Comparison of ENCODE assay signal across 19 cellular contexts in genomic region chr20:9072741-9073310, GRCh38. TPM values are rescaled to one million over a fixed set of nuclear protein-coding genes. Genes with fewer than 3 reads are reported as not detected.
DNase-seq lines count a peak whose midpoint lies in the region; ATAC-seq, FAIRE-seq and TF ChIP-seq lines count a peak whose summit lies in the region.
"Had no signal": no experiment of that assay in that cellular context is flagged by ENCODE, and none has a peak within 500 bp of the region (broad histone marks: within the 10 kb centered on the region; RNA-seq: fewer than 3 reads in every experiment).

No MANE protein-coding gene starts in this region.

- H4K20me1 ChIP-seq in endothelial cell of umbilical vein (replicated peaks; ENCODE audit: control insufficient read depth, extremely low read depth, insufficient read depth, low read length): no peaks in the 10 kb centered on the region

- H3K9me3 ChIP-seq in endothelial cell of umbilical vein (replicated peaks; ENCODE audit: control insufficient read depth, insufficient read depth, low read length) (no peaks in the 10 kb centered on the region), vagina (no peaks in the 10 kb centered on the region)
- H3K9me3 ChIP-seq: ascending aorta had no signal

- TF ChIP-seq POLR2A in endothelial cell of umbilical vein (IDR thresholded peaks at IDR 0.05; ENCODE audit: low read depth, low read length) (no peak), vagina (IDR thresholded peaks at IDR 0.05) (no peak)

- no peak overlapping the region for H3K4me2 ChIP-seq in endothelial cell of umbilical vein (ENCODE audit: insufficient read depth, low read length)
- H3K4me2 ChIP-seq: PC-9 had no signal

- H3K27me3 ChIP-seq in endothelial cell of umbilical vein (ENCODE audit: control insufficient read depth in 2 of 2, insufficient read depth in 2 of 2, low read length in 2 of 2): peaks cover 0 to 5% of the 10 kb centered on the region in 2 experiments
- H3K27me3 ChIP-seq in vagina: no peaks in the 10 kb centered on the region
- H3K27me3 ChIP-seq: ascending aorta had no signal

- H3K4me3 ChIP-seq in endothelial cell of umbilical vein (replicated peaks in 1 of 3; ENCODE audit: insufficient read depth in 1 of 3, low read depth in 1 of 3, low read length in 3 of 3): no peak overlapping the region
- H3K4me3 ChIP-seq in vagina: no peak overlapping the region
- H3K4me3 ChIP-seq: ascending aorta, PC-9 had no signal

- TF ChIP-seq CTCF in endothelial cell of umbilical vein (IDR thresholded peaks at IDR 0.05; ENCODE audit: extremely low read depth in 1 of 2, insufficient read depth in 1 of 2, low read depth in 1 of 2, low read length in 2 of 2): no peak
- no peak for TF ChIP-seq CTCF in nephron progenitor cell (IDR thresholded peaks at IDR 0.05)
- TF ChIP-seq CTCF in vagina (IDR thresholded peaks at IDR 0.05): no peak

- no peak overlapping the region for H3K9ac ChIP-seq in endothelial cell of umbilical vein (replicated peaks; ENCODE audit: extremely low read depth, insufficient read depth, low read length)

- H3K27ac Mint-ChIP-seq in nephron progenitor cell: peak overlapping the region; percentile 96
- H3K27ac Mint-ChIP-seq in naive thymus-derived CD8-positive, alpha-beta T cell: peak overlapping the region in 1 of 10 donors; percentile 63
- H3K27ac Mint-ChIP-seq: activated CD4-positive, alpha-beta memory T cell treated with anti-CD3 and anti-CD28 coated beads for 36 hours; activated naive CD4-positive, alpha-beta T cell treated with anti-CD3 and anti-CD28 coated beads, Interleukin-2, amount 10 ng/mL, durations not matched to agents 7 days and 5 days had no signal

- H3K27ac ChIP-seq in endothelial cell of umbilical vein (ENCODE audit: insufficient read depth, low read depth, low read length): no peak overlapping the region
- no peak overlapping the region for H3K27ac ChIP-seq in vagina
- H3K27ac ChIP-seq: ascending aorta, PC-9 had no signal

- peak overlapping the region; percentile 65 for H3K4me3 Mint-ChIP-seq in nephron progenitor cell
- no peak overlapping the region for H3K4me3 Mint-ChIP-seq in naive thymus-derived CD8-positive, alpha-beta T cell
- H3K4me3 Mint-ChIP-seq: activated CD4-positive, alpha-beta memory T cell treated with anti-CD3 and anti-CD28 coated beads for 36 hours; activated naive CD4-positive, alpha-beta T cell treated with anti-CD3 and anti-CD28 coated beads, Interleukin-2, amount 10 ng/mL, durations not matched to agents 7 days and 5 days had no signal

- no peaks in the 10 kb centered on the region for H3K4me1 ChIP-seq in endothelial cell of umbilical vein (ENCODE audit: control insufficient read depth, extremely low read depth, insufficient read depth, low read length)
- H3K4me1 ChIP-seq in vagina: peaks cover 11% of the 10 kb centered on the region
- H3K4me1 ChIP-seq: ascending aorta had no signal

- POLR2A ChIA-PET in endothelial cell of umbilical vein (lab: Charles Lee): no interaction called here
- POLR2A ChIA-PET in naive thymus-derived CD8-positive, alpha-beta T cell (lab: Charles Lee): no interaction called here

- no peaks in the 10 kb centered on the region for H3K9me3 Mint-ChIP-seq in nephron progenitor cell
- H3K9me3 Mint-ChIP-seq in naive thymus-derived CD8-positive, alpha-beta T cell: peaks cover 0 to 3% (median 0%) of the 10 kb centered on the region in 9 donors
- H3K9me3 Mint-ChIP-seq: activated CD4-positive, alpha-beta memory T cell treated with anti-CD3 and anti-CD28 coated beads for 36 hours; activated naive CD4-positive, alpha-beta T cell treated with anti-CD3 and anti-CD28 coated beads, Interleukin-2, amount 10 ng/mL, durations not matched to agents 7 days and 5 days had no signal

- DNase-seq in ELF-1 (ENCODE audit: low read depth, low spot score) (peak; percentile 62), M059J (ENCODE audit: low read depth) (peak; percentile 66), endothelial cell of umbilical vein (ENCODE audit: low read depth, low spot score) (peak; percentile 24), nephron progenitor cell (no peak), AG08396 (ENCODE audit: low spot score) (no peak), vagina (ENCODE audit: extremely low spot score in 2 of 2) (no peak)
- no peak for DNase-seq in naive thymus-derived CD8-positive, alpha-beta T cell
- DNase-seq: activated CD4-positive, alpha-beta memory T cell treated with anti-CD3 and anti-CD28 coated beads for 36 hours; activated naive CD4-positive, alpha-beta T cell treated with anti-CD3 and anti-CD28 coated beads, Interleukin-2, amount 10 ng/mL, durations not matched to agents 7 days and 5 days; activated T-cell treated with anti-CD3 and anti-CD28 coated beads, Interleukin-2, amount 50 U/mL, for 1 hour; GF-D8; midbrain; NCI-H1092 treated with DMSO at 0.1 percent for 48 hours; PC-9; stimulated activated CD4-positive, alpha-beta T cell treated with anti-CD3 and anti-CD28 coated beads, Interleukin-4, amount 100 ng/mL, for 1 hour; substantia nigra had no signal

- intact Hi-C loops in endothelial cell of umbilical vein (cut with micrococcal nuclease): no loop called here
- intact Hi-C loops in vagina (cut with DNase I): no loop called here

- no TSS peak for BruUV-seq in endothelial cell of umbilical vein (replicated peaks; lab: Mats Ljungman, UMichigan)

- FAIRE-seq in endothelial cell of umbilical vein (lab: Jason Lieb, UNC): no peak
- FAIRE-seq: colon, GM12891 had no signal

- H3K27me3 Mint-ChIP-seq in nephron progenitor cell (ENCODE audit: low read depth, poor library complexity): no peaks in the 10 kb centered on the region
- peaks cover 8 to 18% (median 17%) of the 10 kb centered on the region in 5 donors for H3K27me3 Mint-ChIP-seq in naive thymus-derived CD8-positive, alpha-beta T cell

- ATAC-seq in naive thymus-derived CD8-positive, alpha-beta T cell: no peak

- H3K36me3 ChIP-seq in endothelial cell of umbilical vein (ENCODE audit: control insufficient read depth in 2 of 2, extremely low read depth in 1 of 2, insufficient read depth in 2 of 2, low read length in 2 of 2) (no peaks in the 10 kb centered on the region), vagina (no peaks in the 10 kb centered on the region)
- H3K36me3 ChIP-seq: ascending aorta had no signal

- no peaks in the 10 kb centered on the region for H3K36me3 Mint-ChIP-seq in nephron progenitor cell (ENCODE audit: low read depth)
- peaks cover 0 to 5% (median 3%) of the 10 kb centered on the region in 3 donors for H3K36me3 Mint-ChIP-seq in naive thymus-derived CD8-positive, alpha-beta T cell
- H3K36me3 Mint-ChIP-seq: activated naive CD4-positive, alpha-beta T cell treated with anti-CD3 and anti-CD28 coated beads, Interleukin-2, amount 10 ng/mL, durations not matched to agents 7 days and 5 days had no signal

- H3K9me1 ChIP-seq in endothelial cell of umbilical vein (replicated peaks; ENCODE audit: control insufficient read depth, extremely low read depth, insufficient read depth, low read length): no peaks in the 10 kb centered on the region

- dilution Hi-C loops in endothelial cell of umbilical vein (cut with MboI; ENCODE audit: extremely low pct_ligation_motif_present, low sequenced_read_pairs): no loop called here

- H2AFZ ChIP-seq in endothelial cell of umbilical vein (ENCODE audit: low read depth, low read length): no peak overlapping the region
- H2AFZ ChIP-seq: PC-9 had no signal

- H3K79me2 ChIP-seq in endothelial cell of umbilical vein (ENCODE audit: control insufficient read depth, insufficient read depth, low read length): no peaks in the 10 kb centered on the region

- H3K4me1 Mint-ChIP-seq in nephron progenitor cell: peaks cover 65% of the 10 kb centered on the region
- H3K4me1 Mint-ChIP-seq in naive thymus-derived CD8-positive, alpha-beta T cell: peaks cover 3 to 6% (median 4%) of the 10 kb centered on the region in 4 donors

- CTCF ChIA-PET in endothelial cell of umbilical vein (lab: Charles Lee): interaction anchor here (0.9 to 4.1 kb wide), 5 partner anchors 9 to 287 kb away, joined by 3 to 20 read pairs (median 4); no protein-coding TSS in a partner anchor

TF ChIP-seq in endothelial cell of umbilical vein, 7 proteins besides CTCF, POLR2A, EP300 and RAD21:
- TF ChIP-seq GATA2 (IDR thresholded peaks at IDR 0.05; ENCODE audit: insufficient read depth, insufficient read length, low read depth, low read length): no peak
- no peak for TF ChIP-seq EZH2 (IDR thresholded peaks at IDR 0.05; ENCODE audit: borderline replicate concordance, low read depth, low read length, severe bottlenecking)
- no peak for TF ChIP-seq POLR2AphosphoS5 (IDR thresholded peaks at IDR 0.05; ENCODE audit: insufficient read depth, low read depth, low read length)
- no peak for TF ChIP-seq FOS (IDR thresholded peaks at IDR 0.05; ENCODE audit: borderline replicate concordance, insufficient read depth, low read length)
- TF ChIP-seq MAX (IDR thresholded peaks at IDR 0.05; ENCODE audit: insufficient read depth, insufficient read length): no peak
- no peak for TF ChIP-seq JUN (IDR thresholded peaks at IDR 0.05; ENCODE audit: borderline replicate concordance, insufficient read depth, insufficient read length, low read depth)
- TF ChIP-seq MYC (IDR thresholded peaks at IDR 0.05; ENCODE audit: low read depth, low read length): no peak
TF ChIP-seq in endothelial cell of umbilical vein: peak in this region for 0.

RNA-seq across cellular contexts. Expression of gene PLCB4, which starts 3.9 kb away (rescaled TPM):
- 8.0 and 16.1 TPM in 2 replicates for total RNA-seq in M059J (2014; rRNA removed; shearing (Covaris generic))
- total RNA-seq in endothelial cell of umbilical vein: 1.6 and 1.7 TPM in 2 replicates
- polyA plus RNA-seq in endothelial cell of umbilical vein: 0.37 and 0.38 TPM in 2 replicates
- polyA plus RNA-seq in endothelial cell of umbilical vein (2011; cell fraction: cytosol; rRNA removed): 0.34 and 0.75 TPM in 2 replicates
- polyA plus RNA-seq in endothelial cell of umbilical vein (2011; cell fraction: nucleus; rRNA removed): 4.4 and 4.5 TPM in 2 replicates
- 0.76 and 1.0 TPM in 2 replicates for polyA plus RNA-seq in endothelial cell of umbilical vein (2012)
- 3.4 and 3.5 TPM in 2 replicates for polyA minus RNA-seq in endothelial cell of umbilical vein
- polyA minus RNA-seq in endothelial cell of umbilical vein (2011; cell fraction: cytosol; rRNA and poly(A)+ RNA removed): not detected
- 6.2 and 6.9 TPM in 2 replicates for polyA minus RNA-seq in endothelial cell of umbilical vein (2011; cell fraction: nucleus; rRNA and poly(A)+ RNA removed)
- 12.0 TPM for total RNA-seq in vagina
- not detected for total RNA-seq in naive thymus-derived CD8-positive, alpha-beta T cell
- under 1 TPM in 1 of 3 donors, not detected in 2; 0.16 TPM for polyA plus RNA-seq in naive thymus-derived CD8-positive, alpha-beta T cell
- total RNA-seq: activated CD4-positive, alpha-beta memory T cell treated with anti-CD3 and anti-CD28 coated beads for 36 hours had no signal

Comparison
In these comparisons a context has a peak if more than half of its experiments do, and no peak if none do; other contexts are left out.
1. DNase-seq: peak in ELF-1 (single experiment), M059J (single experiment) and endothelial cell of umbilical vein (single experiment); none in nephron progenitor cell (single experiment), AG08396 (single experiment), vagina (0 of 2) and naive thymus-derived CD8-positive, alpha-beta T cell (0 of 10).